Comparison of ENCODE assay signal across 8 cellular contexts in genomic region chr17:27245230-27245696, GRCh38. TPM values are rescaled to one million over a fixed set of nuclear protein-coding genes. Genes with fewer than 3 reads are reported as not detected.
A peak's percentile ranks its signal among the peaks of the same experiment; 100 is the strongest.
DNase-seq lines count a peak whose midpoint lies in the region; ATAC-seq and TF ChIP-seq lines count a peak whose summit lies in the region.

No MANE protein-coding gene starts in this region.

- WGBS in smooth muscle cell (ENCODE audit: low lambda C conversion rate) = 6% methylated on average over 7 of the region's 7 CpGs

- ATAC-seq in activated CD4-positive, CD25-positive, alpha-beta regulatory T cell treated with anti-CD3 and anti-CD28 coated beads, Interleukin-2, amount 50 U/mL, for 24 hours = peak; percentile 58 to 77
- ATAC-seq in HG02588 (IDR thresholded peaks at IDR 0.05; ENCODE audit: unreplicated experiment) = peak; percentile 77

- H3F3A ChIP-seq in SU-DHL-6 (ENCODE audit: insufficient read depth) (no peaks in the 10 kb centered on the region), smooth muscle cell (ENCODE audit: low read depth) (peaks cover 3% of the 10 kb centered on the region)

- H3K4me1 ChIP-seq in breast epithelium = peaks cover 3 to 40% of the 10 kb centered on the region in 2 donors
- no peaks in the 10 kb centered on the region for H3K4me1 ChIP-seq in smooth muscle cell (ENCODE audit: low read depth)

- peak; percentile 59 for TF ChIP-seq CTCF in NB4 (IDR thresholded peaks at IDR 0.05; ENCODE audit: low read depth, low read length)
- TF ChIP-seq CTCF in SU-DHL-6 (IDR thresholded peaks at IDR 0.05; ENCODE audit: insufficient read depth, low read length, poor library complexity, severe bottlenecking) = peak; percentile 53
- peak in 2 of 3 donors; percentile 24 to 56 for TF ChIP-seq CTCF in breast epithelium (IDR thresholded peaks at IDR 0.05)
- TF ChIP-seq CTCF in smooth muscle cell (IDR thresholded peaks at IDR 0.05; ENCODE audit: borderline replicate concordance, insufficient read depth, poor library complexity, severe bottlenecking) = peak; percentile 52

- H3K27me3 ChIP-seq in SU-DHL-6 (ENCODE audit: low read length) (no peaks in the 10 kb centered on the region), breast epithelium (no peaks in the 10 kb centered on the region), smooth muscle cell (ENCODE audit: low read depth) (peaks cover 5% of the 10 kb centered on the region)

- TF ChIP-seq POLR2A in NB4 (IDR thresholded peaks at IDR 0.05; ENCODE audit: extremely low read depth, insufficient read length) = no peak
- TF ChIP-seq POLR2A in breast epithelium (IDR thresholded peaks at IDR 0.05) = no peak

- H3K9me2 ChIP-seq in SU-DHL-6 (replicated peaks; ENCODE audit: insufficient read depth, low read length) = no peaks in the 10 kb centered on the region

- no peak overlapping the region for H2AFZ ChIP-seq in SU-DHL-6 (ENCODE audit: low read depth, low read length, severe bottlenecking)
- peak overlapping the region; percentile 37 for H2AFZ ChIP-seq in smooth muscle cell (ENCODE audit: low read depth)

- H4K20me1 ChIP-seq in SU-DHL-6 (ENCODE audit: low read depth, low read length) = no peaks in the 10 kb centered on the region
- H4K20me1 ChIP-seq in smooth muscle cell (ENCODE audit: low read depth) = no peaks in the 10 kb centered on the region

- no peak overlapping the region for H3K9ac ChIP-seq in SU-DHL-6 (ENCODE audit: low read length)
- no peak overlapping the region for H3K9ac ChIP-seq in smooth muscle cell (ENCODE audit: low read depth)

- H3K36me3 ChIP-seq in SU-DHL-6 (ENCODE audit: low read length) = no peaks in the 10 kb centered on the region
- H3K36me3 ChIP-seq in breast epithelium = no peaks in the 10 kb centered on the region
- H3K36me3 ChIP-seq in smooth muscle cell (ENCODE audit: low read depth) = no peaks in the 10 kb centered on the region

- H3K4me2 ChIP-seq in SU-DHL-6 (ENCODE audit: low read depth, low read length, poor library complexity, severe bottlenecking) (no peak overlapping the region), smooth muscle cell (peak overlapping the region; percentile 79)

- DNase-seq in activated CD4-positive, CD25-positive, alpha-beta regulatory T cell treated with anti-CD3 and anti-CD28 coated beads, Interleukin-2, amount 50 U/mL, for 72 hours = no peak
- DNase-seq in NB4 (ENCODE audit: low read depth) (peak; percentile 96), breast epithelium (ENCODE audit: low spot score in 2 of 2) (peak; percentile 63 to 64), inferior parietal cortex (ENCODE audit: extremely low spot score) (peak; percentile 74), smooth muscle cell (lab: John Stamatoyannopoulos, UW; ENCODE audit: unreplicated experiment) (peak; percentile 29)

- peak overlapping the region; percentile 60 for H3K4me3 ChIP-seq in NB4 (ENCODE audit: low read depth, low read length)
- H3K4me3 ChIP-seq in SU-DHL-6 (ENCODE audit: insufficient read depth, low read length, poor library complexity, severe bottlenecking) = no peak overlapping the region
- H3K4me3 ChIP-seq in breast epithelium = peak overlapping the region; percentile 15 to 47 (median 26)
- H3K4me3 ChIP-seq in smooth muscle cell = peak overlapping the region; percentile 27

- intact Hi-C loops in breast epithelium (cut with DNase I; ENCODE audit: low total_unique reads) = no loop called here

- H3K79me2 ChIP-seq in SU-DHL-6 (ENCODE audit: insufficient read depth, low read length) (no peaks in the 10 kb centered on the region), smooth muscle cell (ENCODE audit: low read depth) (no peaks in the 10 kb centered on the region)

- H3K9me3 ChIP-seq in SU-DHL-6 (ENCODE audit: insufficient read depth, low read length) = no peaks in the 10 kb centered on the region
- no peaks in the 10 kb centered on the region for H3K9me3 ChIP-seq in breast epithelium
- no peaks in the 10 kb centered on the region for H3K9me3 ChIP-seq in smooth muscle cell (replicated peaks; ENCODE audit: low read depth)

- H3K27ac ChIP-seq in SU-DHL-6 (ENCODE audit: low read depth, low read length) = no peak overlapping the region
- peak overlapping the region; percentile 89 to 93 for H3K27ac ChIP-seq in breast epithelium
- H3K27ac ChIP-seq in smooth muscle cell (ENCODE audit: low read depth) = peak overlapping the region; percentile 67

RNA-seq across cellular contexts. Expression of gene WSB1, which starts 48.7 kb away (rescaled TPM):
- total RNA-seq in breast epithelium (100 to 1,000 TPM in 2 of 3 donors, 10 to 100 TPM in 1; 90.6 to 219 (median 160) TPM), smooth muscle cell (256 and 329 TPM in 2 replicates)
- 156 and 249 TPM in 2 replicates for polyA plus RNA-seq in smooth muscle cell
